In genomic region chr3:102095383-102095782, GRCh38 we compare ENCODE assay signal across 27 cellular contexts.
DNase-seq lines count a peak whose midpoint lies in the region; ATAC-seq, FAIRE-seq and TF ChIP-seq lines count a peak whose summit lies in the region.
"Had no signal": no experiment of that assay in that cellular context is flagged by ENCODE, and none has a peak within 500 bp of the region (broad histone marks: within the 10 kb centered on the region; RNA-seq: fewer than 3 reads in every experiment).

No MANE protein-coding gene starts in this region.

- no peaks in the 10 kb centered on the region for H3K9me3 Mint-ChIP-seq in activated B cell treated with CpG ODN at 0.5 μM for 24 hours
- H3K9me3 Mint-ChIP-seq in activated CD8-positive, alpha-beta T cell treated with anti-CD3 and anti-CD28 coated beads, Interleukin-2, amount 10 ng/mL, durations not matched to agents 7 days and 5 days (ENCODE audit: insufficient read depth) = no peaks in the 10 kb centered on the region
- no peaks in the 10 kb centered on the region for H3K9me3 Mint-ChIP-seq in activated CD8-positive, alpha-beta memory T cell treated with anti-CD3 and anti-CD28 coated beads, Interleukin-2, amount 10 ng/mL, durations not matched to agents 7 days and 5 days (ENCODE audit: low read depth)
- H3K9me3 Mint-ChIP-seq: CD8-positive, alpha-beta T cell had no signal

- H3K27ac Mint-ChIP-seq in activated B cell treated with CpG ODN at 0.5 μM for 24 hours = peak overlapping the region; percentile 22
- no peak overlapping the region for H3K27ac Mint-ChIP-seq in activated CD8-positive, alpha-beta T cell treated with anti-CD3 and anti-CD28 coated beads, Interleukin-2, amount 10 ng/mL, durations not matched to agents 7 days and 5 days
- no peak overlapping the region for H3K27ac Mint-ChIP-seq in activated CD8-positive, alpha-beta memory T cell treated with anti-CD3 and anti-CD28 coated beads, Interleukin-2, amount 10 ng/mL, durations not matched to agents 7 days and 5 days
- H3K27ac Mint-ChIP-seq: CD8-positive, alpha-beta T cell had no signal

- no peak overlapping the region for H3K4me3 ChIP-seq in BE2C (ENCODE audit: low read depth, low read length)
- no peak overlapping the region for H3K4me3 ChIP-seq in mesenchymal stem cell (ENCODE audit: insufficient read depth in 1 of 2, low read depth in 1 of 2, low read length in 2 of 2)
- H3K4me3 ChIP-seq: A549, GM12878, HAP-1, SK-N-MC had no signal

- H2BK120ac ChIP-seq in mesenchymal stem cell (ENCODE audit: low read depth, low read length) = no peak overlapping the region

- WGBS in mesenchymal stem cell = 85% methylated on average over 1 of the region's 1 CpG

- ATAC-seq in activated B cell treated with CpG ODN at 0.5 μM for 24 hours (ENCODE audit: low read depth) = no peak
- no peak for ATAC-seq in activated CD8-positive, alpha-beta T cell treated with anti-CD3 and anti-CD28 coated beads, Interleukin-2, amount 10 ng/mL, durations not matched to agents 7 days and 5 days
- ATAC-seq in activated CD8-positive, alpha-beta memory T cell treated with anti-CD3 and anti-CD28 coated beads, Interleukin-2, amount 10 ng/mL, durations not matched to agents 7 days and 5 days = no peak
- ATAC-seq: A549; CD8-positive, alpha-beta T cell; GM12878 had no signal

- H3K14ac ChIP-seq in mesenchymal stem cell (ENCODE audit: low read length in 2 of 2) = no peak overlapping the region

- H2BK12ac ChIP-seq in mesenchymal stem cell (ENCODE audit: low read length in 2 of 2) = peak overlapping the region in 1 of 2 experiments; percentile 54

- H3K4me1 ChIP-seq in BE2C (peaks cover 4% of the 10 kb centered on the region), mesenchymal stem cell (ENCODE audit: control insufficient read depth, insufficient read depth, low read depth, low read length) (peaks cover 5% of the 10 kb centered on the region)
- H3K4me1 ChIP-seq: HAP-1 had no signal

- H3K4ac ChIP-seq in mesenchymal stem cell (ENCODE audit: low read depth in 1 of 2, low read length in 2 of 2) = no peak overlapping the region

- CTCF ChIA-PET in activated B cell treated with CpG ODN at 0.5 μM for 24 hours (lab: Charles Lee) = no interaction called here
- CTCF ChIA-PET in activated CD8-positive, alpha-beta T cell treated with anti-CD3 and anti-CD28 coated beads, Interleukin-2, amount 10 ng/mL, durations not matched to agents 7 days and 5 days (lab: Charles Lee) = interaction anchor here (1.5 kb wide), 1 partner anchor 13 kb away, joined by 5 read pairs; no protein-coding TSS in a partner anchor
- CTCF ChIA-PET in activated CD8-positive, alpha-beta memory T cell treated with anti-CD3 and anti-CD28 coated beads, Interleukin-2, amount 10 ng/mL, durations not matched to agents 7 days and 5 days (lab: Charles Lee) = no interaction called here

- no peak overlapping the region for H3K9ac ChIP-seq in mesenchymal stem cell (ENCODE audit: low read length)

- H4K91ac ChIP-seq in mesenchymal stem cell (ENCODE audit: low read length) = no peak overlapping the region

- H3K79me1 ChIP-seq in mesenchymal stem cell (replicated peaks; ENCODE audit: low read length, poor library complexity, severe bottlenecking) = no peaks in the 10 kb centered on the region

- intact Hi-C loops in activated B cell treated with CpG ODN at 0.5 μM for 24 hours (cut with micrococcal nuclease) = loop anchor here (1.0 kb wide), 1 partner anchor 12 kb away; no protein-coding TSS in a partner anchor

- no peak overlapping the region for H4K8ac ChIP-seq in mesenchymal stem cell (ENCODE audit: low read length)

- no peak overlapping the region for H2BK15ac ChIP-seq in mesenchymal stem cell (ENCODE audit: low read depth, poor library complexity, severe bottlenecking)

- H3K4me1 Mint-ChIP-seq in activated B cell treated with CpG ODN at 0.5 μM for 24 hours = peaks cover 15% of the 10 kb centered on the region
- H3K4me1 Mint-ChIP-seq in activated CD8-positive, alpha-beta T cell treated with anti-CD3 and anti-CD28 coated beads, Interleukin-2, amount 10 ng/mL, durations not matched to agents 7 days and 5 days (ENCODE audit: low read depth) = peaks cover 32% of the 10 kb centered on the region
- peaks cover 35% of the 10 kb centered on the region for H3K4me1 Mint-ChIP-seq in activated CD8-positive, alpha-beta memory T cell treated with anti-CD3 and anti-CD28 coated beads, Interleukin-2, amount 10 ng/mL, durations not matched to agents 7 days and 5 days

- POLR2A ChIA-PET in activated B cell treated with CpG ODN at 0.5 μM for 24 hours (lab: Charles Lee) = interaction anchor here (0.9 kb wide), 1 partner anchor 18 kb away, joined by 4 read pairs; no protein-coding TSS in a partner anchor
- POLR2A ChIA-PET in activated CD8-positive, alpha-beta T cell treated with anti-CD3 and anti-CD28 coated beads, Interleukin-2, amount 10 ng/mL, durations not matched to agents 7 days and 5 days (lab: Charles Lee) = no interaction called here

- H3K4me2 ChIP-seq in mesenchymal stem cell (ENCODE audit: low read length, poor library complexity, severe bottlenecking) = no peak overlapping the region
- H3K4me2 ChIP-seq: A549 had no signal

- no peak overlapping the region for H3K4me3 Mint-ChIP-seq in activated B cell treated with CpG ODN at 0.5 μM for 24 hours
- H3K4me3 Mint-ChIP-seq in activated CD8-positive, alpha-beta T cell treated with anti-CD3 and anti-CD28 coated beads, Interleukin-2, amount 10 ng/mL, durations not matched to agents 7 days and 5 days = no peak overlapping the region
- H3K4me3 Mint-ChIP-seq in activated CD8-positive, alpha-beta memory T cell treated with anti-CD3 and anti-CD28 coated beads, Interleukin-2, amount 10 ng/mL, durations not matched to agents 7 days and 5 days = no peak overlapping the region
- H3K4me3 Mint-ChIP-seq: CD8-positive, alpha-beta T cell had no signal

- H3K23ac ChIP-seq in mesenchymal stem cell (ENCODE audit: low read length in 2 of 2) = peak overlapping the region in 1 of 2 experiments; percentile 23

- H2AK5ac ChIP-seq in mesenchymal stem cell (ENCODE audit: low read length, severe bottlenecking) = peak overlapping the region; percentile 17

- H3K27me3 Mint-ChIP-seq in activated B cell treated with CpG ODN at 0.5 μM for 24 hours = no peaks in the 10 kb centered on the region
- H3K27me3 Mint-ChIP-seq in activated CD8-positive, alpha-beta T cell treated with anti-CD3 and anti-CD28 coated beads, Interleukin-2, amount 10 ng/mL, durations not matched to agents 7 days and 5 days (ENCODE audit: low read depth) = no peaks in the 10 kb centered on the region
- H3K27me3 Mint-ChIP-seq in activated CD8-positive, alpha-beta memory T cell treated with anti-CD3 and anti-CD28 coated beads, Interleukin-2, amount 10 ng/mL, durations not matched to agents 7 days and 5 days = peaks cover 27% of the 10 kb centered on the region

- DNase-seq in BE2C = peak; percentile 10
- DNase-seq in HTR-8/SVneo (ENCODE audit: insufficient read length, low spot score) = no peak
- no peak for DNase-seq in activated B cell treated with CpG ODN at 0.5 μM for 24 hours
- DNase-seq in mesenchymal stem cell = no peak
- no peak for DNase-seq in activated CD8-positive, alpha-beta T cell treated with anti-CD3 and anti-CD28 coated beads, Interleukin-2, amount 10 ng/mL, durations not matched to agents 7 days and 5 days
- DNase-seq in activated CD8-positive, alpha-beta memory T cell treated with anti-CD3 and anti-CD28 coated beads, Interleukin-2, amount 10 ng/mL, durations not matched to agents 7 days and 5 days = no peak
- no peak for DNase-seq in mucosa of gallbladder (ENCODE audit: low spot score)
- DNase-seq in D341Med (ENCODE audit: low spot score) = no peak
- DNase-seq: Caco-2; CD8-positive, alpha-beta T cell; DMS 273 treated with DMSO at 0.1 percent for 48 hours; DMS79; EL; GDM1; GOT3; NCI-H1048; NCI-H1694; NCI-H2029 treated with DMSO at 0.1 percent for 48 hours; NCI-H2171; NCI-H748 treated with DMSO at 0.1 percent for 48 hours; Right ventricle myocardium superior; RPMI8226 had no signal

- H2BK5ac ChIP-seq in mesenchymal stem cell (ENCODE audit: low read depth, low read length, poor library complexity, severe bottlenecking) = no peak overlapping the region

- TF ChIP-seq CTCF in BE2C (IDR thresholded peaks at IDR 0.05; ENCODE audit: low read depth, low read length) = no peak
- no peak for TF ChIP-seq CTCF in activated B cell treated with CpG ODN at 0.5 μM for 24 hours (IDR thresholded peaks at IDR 0.05)

- no peaks in the 10 kb centered on the region for H3K36me3 ChIP-seq in BE2C
- no peaks in the 10 kb centered on the region for H3K36me3 ChIP-seq in mesenchymal stem cell (ENCODE audit: control insufficient read depth in 1 of 2, insufficient read depth in 2 of 2, low read depth in 1 of 2, low read length in 2 of 2)
- H3K36me3 ChIP-seq: HAP-1 had no signal

- no peak overlapping the region for H3K27ac ChIP-seq in mesenchymal stem cell (ENCODE audit: low read length, poor library complexity, severe bottlenecking)
- H3K27ac ChIP-seq: C4-2B, SK-N-MC had no signal

- no peak overlapping the region for H2AFZ ChIP-seq in mesenchymal stem cell (ENCODE audit: low read depth, low read length)

- FAIRE-seq in HTR-8/SVneo (lab: Jason Lieb, UNC) = peak; percentile 26
- FAIRE-seq: A549, GM12878 had no signal

- H3K27me3 ChIP-seq in BE2C (no peaks in the 10 kb centered on the region), mesenchymal stem cell (ENCODE audit: control insufficient read depth in 1 of 2, insufficient read depth in 1 of 2, low read length in 2 of 2) (no peaks in the 10 kb centered on the region)

- H3K18ac ChIP-seq in mesenchymal stem cell (ENCODE audit: low read depth in 1 of 2, low read length in 2 of 2) = no peak overlapping the region

- no peaks in the 10 kb centered on the region for H3K36me3 Mint-ChIP-seq in activated B cell treated with CpG ODN at 0.5 μM for 24 hours (ENCODE audit: low read depth)
- H3K36me3 Mint-ChIP-seq in activated CD8-positive, alpha-beta T cell treated with anti-CD3 and anti-CD28 coated beads, Interleukin-2, amount 10 ng/mL, durations not matched to agents 7 days and 5 days (ENCODE audit: low read depth) = no peaks in the 10 kb centered on the region
- peaks cover 5% of the 10 kb centered on the region for H3K36me3 Mint-ChIP-seq in activated CD8-positive, alpha-beta memory T cell treated with anti-CD3 and anti-CD28 coated beads, Interleukin-2, amount 10 ng/mL, durations not matched to agents 7 days and 5 days
- H3K36me3 Mint-ChIP-seq: CD8-positive, alpha-beta T cell had no signal

- H3K9me3 ChIP-seq in BE2C = no peaks in the 10 kb centered on the region
- H3K9me3 ChIP-seq in mesenchymal stem cell (ENCODE audit: control insufficient read depth, low read length) = no peaks in the 10 kb centered on the region
- H3K9me3 ChIP-seq: A549, HAP-1 had no signal
